ENCODE assay signal across 8 cellular contexts in genomic region chr1:212558665-212559480, GRCh38.
DNase-seq lines count a peak whose midpoint lies in the region; ATAC-seq and TF ChIP-seq lines count a peak whose summit lies in the region.

No MANE protein-coding gene starts in this region.

- peak; percentile 92 for ATAC-seq in GM21447 (IDR thresholded peaks at IDR 0.05; ENCODE audit: unreplicated experiment)

- DNase-seq in DMS 273 (lab: John Stamatoyannopoulos, UW; ENCODE audit: unreplicated experiment) (peak; percentile 97), activated T-cell treated with anti-CD3 and anti-CD28 coated beads for 24 hours (ENCODE audit: low read depth) (peak; percentile 86), epithelial cell of esophagus (ENCODE audit: low read depth) (peak; percentile 94), middle frontal gyrus (ENCODE audit: extremely low spot score, low spot score) (peak; percentile 91)
- DNase-seq in stimulated activated CD8-positive, alpha-beta memory T cell treated with anti-CD3 and anti-CD28 coated beads, Interleukin-2, amount 100 ng/mL, for 1 hour (ENCODE audit: low read depth in 2 of 2): peak; percentile 84 to 86

- TF ChIP-seq CTCF in OCI-LY1 (IDR thresholded peaks at IDR 0.05; ENCODE audit: low read length): no peak
- no peak for TF ChIP-seq CTCF in epithelial cell of esophagus (IDR thresholded peaks at IDR 0.05; ENCODE audit: insufficient read depth, low read depth, low read length, missing control alignments)

- H3K27me3 ChIP-seq in HUES48 (ENCODE audit: control insufficient read depth, insufficient read depth, low read length) (peaks cover 20% of the 10 kb centered on the region), OCI-LY1 (ENCODE audit: insufficient read depth, low read length) (no peaks in the 10 kb centered on the region; the same call in 1 of the 2 replicates)

- no peaks in the 10 kb centered on the region for H3K79me2 ChIP-seq in OCI-LY1 (ENCODE audit: insufficient read depth, low read length)

- no peaks in the 10 kb centered on the region for H3F3A ChIP-seq in OCI-LY1 (ENCODE audit: insufficient read depth, low read length)

- H3K9me3 ChIP-seq in HUES48 (ENCODE audit: control insufficient read depth, insufficient read depth, low read length) (no peaks in the 10 kb centered on the region), OCI-LY1 (ENCODE audit: low read length) (no peaks in the 10 kb centered on the region)

- H3K4me3 ChIP-seq in HUES48 (ENCODE audit: low read depth, low read length): peak overlapping the region; percentile 70
- H3K4me3 ChIP-seq in OCI-LY1 (ENCODE audit: low read depth, low read length, poor library complexity, severe bottlenecking): peak overlapping the region; percentile 71
- peak overlapping the region; percentile 63 for H3K4me3 ChIP-seq in epithelial cell of esophagus (ENCODE audit: low read length)

- no peaks in the 10 kb centered on the region for H3K36me3 ChIP-seq in HUES48 (ENCODE audit: control insufficient read depth, insufficient read depth, low read length)
- H3K36me3 ChIP-seq in OCI-LY1 (ENCODE audit: insufficient read depth, low read length): no peaks in the 10 kb centered on the region

- peak overlapping the region; percentile 81 for H3K4me2 ChIP-seq in OCI-LY1 (ENCODE audit: low read length)

- H3K4me1 ChIP-seq in HUES48 (ENCODE audit: control insufficient read depth, insufficient read depth, low read length): peaks cover 11% of the 10 kb centered on the region
- H3K4me1 ChIP-seq in OCI-LY1 (ENCODE audit: insufficient read depth, low read length, severe bottlenecking): peaks cover 13% of the 10 kb centered on the region

- H3K9ac ChIP-seq in HUES48 (ENCODE audit: low read depth, low read length): peak overlapping the region; percentile 73
- H3K9ac ChIP-seq in OCI-LY1 (ENCODE audit: low read length): peak overlapping the region; percentile 67

- peak overlapping the region; percentile 66; the same call in 1 of the 2 replicates for H2AFZ ChIP-seq in OCI-LY1 (ENCODE audit: low read length)

- no peaks in the 10 kb centered on the region for H3K9me2 ChIP-seq in OCI-LY1 (ENCODE audit: low read depth, low read length)

- H4K20me1 ChIP-seq in OCI-LY1 (ENCODE audit: insufficient read depth, low read length): no peaks in the 10 kb centered on the region

- H3K27ac ChIP-seq in HUES48 (ENCODE audit: low read depth, low read length): peak overlapping the region; percentile 77
- no peak overlapping the region for H3K27ac ChIP-seq in OCI-LY1 (ENCODE audit: low read depth, low read length, poor library complexity, severe bottlenecking)
